In the genomic region with DNA sequence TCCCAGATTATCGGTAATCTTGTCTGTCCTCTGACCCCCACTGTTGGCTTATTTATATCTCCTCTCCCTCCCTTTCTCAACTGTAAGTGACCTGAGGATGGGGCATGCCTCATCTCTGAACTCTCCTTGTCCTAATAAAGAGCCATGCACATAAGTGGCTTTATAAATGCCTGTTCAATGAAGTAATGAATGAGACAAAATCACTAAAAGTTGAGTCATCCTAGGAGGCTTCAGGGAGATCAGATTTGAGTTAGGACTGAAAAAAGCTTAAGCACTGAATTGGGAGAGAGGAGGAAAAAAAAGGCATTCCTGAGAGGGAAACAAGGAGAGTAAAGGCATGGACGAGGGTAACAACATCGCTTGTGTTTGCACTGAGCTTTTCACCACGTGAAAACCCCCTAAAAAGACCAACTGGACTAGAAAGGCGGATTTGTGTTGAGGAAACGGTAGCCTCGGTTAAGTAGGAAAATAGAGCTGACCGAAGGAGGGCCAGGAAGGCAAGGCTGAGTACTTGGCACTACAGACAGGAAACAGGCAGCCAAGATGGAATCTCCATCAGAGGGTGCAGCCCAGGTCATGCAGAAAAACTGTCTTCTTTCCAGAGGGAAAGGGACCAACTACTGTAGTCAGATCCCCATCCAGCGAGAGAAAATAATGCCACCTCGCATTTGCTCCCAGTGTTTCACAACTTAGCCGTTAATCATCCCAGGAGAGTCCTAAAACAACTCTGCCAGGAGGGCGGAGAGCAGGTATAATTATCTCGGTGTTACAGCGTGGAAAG, we compare ENCODE assay signal across 9 cellular contexts.
A peak's percentile ranks its signal among the peaks of the same experiment; 100 is the strongest.
DNase-seq lines count a peak whose midpoint lies in the region; ATAC-seq and TF ChIP-seq lines count a peak whose summit lies in the region.
"Had no signal": no experiment of that assay in that cellular context is flagged by ENCODE, and none has a peak within 500 bp of the region (broad histone marks: within the 10 kb centered on the region; RNA-seq: fewer than 3 reads in every experiment).

No MANE protein-coding gene starts in this region.

- ATAC-seq in GM18909 (IDR thresholded peaks at IDR 0.05; ENCODE audit: poor library complexity, unreplicated experiment), result no peak

- H3K36me3 Mint-ChIP-seq in endothelial cell (ENCODE audit: low read depth, unreplicated experiment) (peaks cover 7% of the 10 kb centered on the region), neural crest cell (ENCODE audit: low read depth) (no peaks in the 10 kb centered on the region), immature natural killer cell (no peaks in the 10 kb centered on the region), CD14-positive monocyte (peaks cover 0 to 4% of the 10 kb centered on the region in 2 donors)

- no peak for TF ChIP-seq CTCF in endothelial cell (IDR thresholded peaks at IDR 0.05; ENCODE audit: unreplicated experiment)
- no peak for TF ChIP-seq CTCF in neural crest cell (conservative IDR thresholded peaks at IDR 0.05)
- no peak for TF ChIP-seq CTCF in CD14-positive monocyte (IDR thresholded peaks at IDR 0.05)

- H3K27me3 Mint-ChIP-seq in endothelial cell (ENCODE audit: unreplicated experiment) (peaks cover under 1% of the 10 kb centered on the region), neural crest cell (ENCODE audit: low read depth) (no peaks in the 10 kb centered on the region), immature natural killer cell (ENCODE audit: low read depth in 3 of 3) (peaks cover 0 to 7% (median 3%) of the 10 kb centered on the region in 3 donors), CD14-positive monocyte (ENCODE audit: low read depth in 3 of 3) (peaks cover 0 to 1% (median 0%) of the 10 kb centered on the region in 3 donors)

- H3K9me3 Mint-ChIP-seq in endothelial cell (ENCODE audit: unreplicated experiment) (no peaks in the 10 kb centered on the region), neural crest cell (no peaks in the 10 kb centered on the region), immature natural killer cell (no peaks in the 10 kb centered on the region), CD14-positive monocyte (peaks cover 0 to 2% (median 0%) of the 10 kb centered on the region in 7 donors)

- intact Hi-C loops in CD14-positive monocyte (cut with micrococcal nuclease), result no loop called here

- H3K27ac Mint-ChIP-seq in endothelial cell (ENCODE audit: unreplicated experiment) (peak overlapping the region; percentile 1), neural crest cell (ENCODE audit: unreplicated experiment) (peak overlapping the region; percentile 69), immature natural killer cell (no peak overlapping the region), CD14-positive monocyte (peak overlapping the region in 2 of 7 donors; percentile 6 to 43)

- DNase-seq in AG08395 (ENCODE audit: low spot score) (peak; percentile 78), NCI-H226 (peak; percentile 92), endothelial cell (ENCODE audit: low spot score) (no peak), neural crest cell (ENCODE audit: low read depth, low spot score) (no peak), HuH-7.5 (ENCODE audit: low spot score) (no peak), immature natural killer cell (no peak), CD14-positive monocyte (ENCODE audit: low spot score) (no peak)
- DNase-seq: DND-41 had no signal

- H3K4me3 Mint-ChIP-seq in endothelial cell (ENCODE audit: unreplicated experiment), result no peak overlapping the region
- no peak overlapping the region for H3K4me3 Mint-ChIP-seq in neural crest cell
- H3K4me3 Mint-ChIP-seq in immature natural killer cell, result no peak overlapping the region
- no peak overlapping the region for H3K4me3 Mint-ChIP-seq in CD14-positive monocyte

- peaks cover 44% of the 10 kb centered on the region for H3K4me1 Mint-ChIP-seq in endothelial cell (ENCODE audit: unreplicated experiment)
- H3K4me1 Mint-ChIP-seq in neural crest cell, result peaks cover 56% of the 10 kb centered on the region
- peaks cover 49 to 50% of the 10 kb centered on the region in 2 donors for H3K4me1 Mint-ChIP-seq in immature natural killer cell
- H3K4me1 Mint-ChIP-seq in CD14-positive monocyte, result peaks cover 37% of the 10 kb centered on the region

Comparison
In these comparisons a context has a peak if more than half of its experiments do, and no peak if none do; other contexts are left out.
1. DNase-seq: peak in AG08395 (single experiment) and NCI-H226 (single experiment); none in endothelial cell (single experiment), neural crest cell (single experiment), HuH-7.5 (single experiment), immature natural killer cell (0 of 3) and CD14-positive monocyte (single experiment).
2. H3K27ac Mint-ChIP-seq: peak in endothelial cell (single experiment) and neural crest cell (single experiment); none in immature natural killer cell (0 of 6).